Comparison of ENCODE assay signal across 8 cellular contexts in the genomic region with DNA sequence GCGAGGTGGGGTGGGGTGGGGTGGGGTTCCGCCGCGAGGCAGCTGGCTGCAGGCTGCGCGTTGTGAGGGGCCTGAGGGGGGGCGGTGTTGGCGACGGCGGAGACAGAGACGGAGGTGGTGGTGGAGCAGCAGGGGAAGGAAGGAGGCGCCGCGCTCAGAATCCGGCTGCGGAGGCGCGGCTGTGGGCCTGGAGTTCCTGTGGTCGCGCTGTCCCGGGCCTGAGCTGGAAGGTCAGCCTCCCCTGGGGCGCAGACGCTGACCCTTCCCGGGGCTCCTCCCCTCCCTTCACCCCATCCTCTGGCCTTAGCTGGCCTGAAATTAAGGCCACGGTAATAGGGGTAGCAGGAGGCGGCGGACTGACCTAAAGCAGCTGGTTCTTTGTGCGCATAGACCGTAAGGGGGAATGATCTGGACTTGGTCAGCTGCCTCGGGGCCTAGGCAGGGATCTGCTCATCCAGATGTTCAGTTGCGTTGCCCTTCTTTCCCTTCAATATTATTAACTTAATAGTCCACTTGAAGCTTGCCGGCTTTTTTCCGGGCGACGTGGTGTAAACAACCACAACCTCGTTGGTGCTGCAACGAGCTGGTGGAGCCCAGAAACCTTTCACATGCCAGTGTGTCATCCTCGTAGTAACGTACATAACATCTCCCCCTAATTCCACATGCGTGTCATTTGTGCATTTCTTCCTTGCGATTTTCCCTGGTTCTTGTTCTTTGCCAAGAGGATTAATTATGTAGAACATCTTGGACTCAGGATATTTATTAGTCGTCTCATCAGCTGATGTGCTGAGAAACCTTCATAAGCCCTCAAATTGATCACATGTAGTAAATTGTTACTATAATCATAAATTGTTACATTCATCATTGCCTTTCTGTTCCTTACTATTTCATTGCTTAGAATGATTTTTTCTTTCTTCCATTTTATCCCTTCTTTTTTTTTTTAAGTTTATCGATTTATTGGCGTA. TPM values are rescaled to one million over a fixed set of nuclear protein-coding genes. Genes with fewer than 3 reads are reported as not detected.
A peak's percentile ranks its signal among the peaks of the same experiment; 100 is the strongest.
DNase-seq lines count a peak whose midpoint lies in the region; FAIRE-seq and TF ChIP-seq lines count a peak whose summit lies in the region.

No MANE protein-coding gene starts in this region.

- 0 out of 2 replicates have a peak, but pooled peaks cover 5% of the 10 kb centered on the region for H3K36me3 ChIP-seq in HAP-1 (replicated peaks)
- H3K36me3 ChIP-seq in Loucy (ENCODE audit: insufficient read depth, low read length) = no peaks in the 10 kb centered on the region
- no peaks in the 10 kb centered on the region for H3K36me3 ChIP-seq in bronchial epithelial cell (ENCODE audit: control insufficient read depth, insufficient read depth, low read length)
- peaks cover 10% of the 10 kb centered on the region for H3K36me3 ChIP-seq in skeletal muscle satellite cell (ENCODE audit: insufficient read depth, low read length)

- H3K4me1 ChIP-seq in HAP-1 = peaks cover 25% of the 10 kb centered on the region
- H3K4me1 ChIP-seq in Loucy (ENCODE audit: insufficient read depth, low read length, poor library complexity, severe bottlenecking) = peaks cover 55% of the 10 kb centered on the region
- peaks cover 23% of the 10 kb centered on the region for H3K4me1 ChIP-seq in skeletal muscle satellite cell (ENCODE audit: control insufficient read depth, insufficient read depth, low read length)

- no peaks in the 10 kb centered on the region for H3K27me3 ChIP-seq in HAP-1 (ENCODE audit: low read depth)
- H3K27me3 ChIP-seq in Loucy (ENCODE audit: insufficient read depth, low read length, poor library complexity, severe bottlenecking) = no peaks in the 10 kb centered on the region
- H3K27me3 ChIP-seq in bronchial epithelial cell (ENCODE audit: control insufficient read depth, insufficient read depth, low read length) = peaks cover 1% of the 10 kb centered on the region
- H3K27me3 ChIP-seq in skeletal muscle satellite cell (ENCODE audit: control insufficient read depth, insufficient read depth, low read length) = no peaks in the 10 kb centered on the region

- no peaks in the 10 kb centered on the region for H3K9me3 ChIP-seq in HAP-1
- H3K9me3 ChIP-seq in Loucy (ENCODE audit: insufficient read depth, low read depth, low read length) = no peaks in the 10 kb centered on the region
- H3K9me3 ChIP-seq in skeletal muscle satellite cell (replicated peaks; ENCODE audit: low read length) = no peaks in the 10 kb centered on the region

- H3K9ac ChIP-seq in Loucy (ENCODE audit: low read depth, low read length, poor library complexity, severe bottlenecking) = peak overlapping the region; percentile 86
- peak overlapping the region; percentile 96 for H3K9ac ChIP-seq in skeletal muscle satellite cell (ENCODE audit: low read depth, low read length)

- H3K9me2 ChIP-seq in Loucy (replicated peaks; ENCODE audit: low read depth, low read length) = no peaks in the 10 kb centered on the region

- H3K4me3 ChIP-seq in HAP-1 (peak overlapping the region; percentile 74), Loucy (ENCODE audit: low read length, poor library complexity, severe bottlenecking) (peak overlapping the region; percentile 95), bronchial epithelial cell (ENCODE audit: low read depth, low read length) (peak overlapping the region; percentile 98), skeletal muscle satellite cell (ENCODE audit: low read length) (peak overlapping the region; percentile 92)

- DNase-seq in GM04504 (ENCODE audit: low read depth) (peak; percentile 16), HAP-1 (ENCODE audit: low spot score in 2 of 2) (peak in 1 of 2 experiments; percentile 20), T-helper 9 cell (peak; percentile 13), bronchial epithelial cell (ENCODE audit: low read depth) (peak; percentile 48), iPS-NIHi11 (ENCODE audit: low spot score) (peak; percentile 76), OCI-M2 (lab: John Stamatoyannopoulos, UW; ENCODE audit: unreplicated experiment) (no peak)

- H3K79me2 ChIP-seq in Loucy (ENCODE audit: insufficient read depth, low read length) = peaks cover 53% of the 10 kb centered on the region

- TF ChIP-seq CTCF in Loucy (conservative IDR thresholded peaks at IDR 0.05; ENCODE audit: low read length) (no peak), bronchial epithelial cell (IDR thresholded peaks at IDR 0.05; ENCODE audit: insufficient read depth, low read length, severe bottlenecking) (no peak)

- no peak for FAIRE-seq in bronchial epithelial cell (lab: Jason Lieb, UNC)

- H2AFZ ChIP-seq in Loucy (ENCODE audit: low read length) = peak overlapping the region; percentile 100

- H3F3A ChIP-seq in Loucy (ENCODE audit: low read depth) = peaks cover 5% of the 10 kb centered on the region; the same call in 1 of the 2 replicates

- H4K20me1 ChIP-seq in Loucy (ENCODE audit: insufficient read depth, low read length, poor library complexity, severe bottlenecking) = peaks cover 53% of the 10 kb centered on the region

- in situ Hi-C loops in HAP-1 (cut with MboI; ENCODE audit: low sequenced_read_pairs) = no loop called here

- H3K4me2 ChIP-seq in Loucy (ENCODE audit: low read depth, low read length, poor library complexity, severe bottlenecking) (peak overlapping the region; percentile 98), skeletal muscle satellite cell (ENCODE audit: low read length) (peak overlapping the region; percentile 80)

RNA-seq across cellular contexts. Expression of gene SEC62, which starts 0.6 kb away (rescaled TPM):
- total RNA-seq in bronchial epithelial cell = 27.1 and 39.2 TPM in 2 replicates
- 22.9 and 24.1 TPM in 2 replicates for total RNA-seq in skeletal muscle satellite cell (2012; rRNA removed)

RNA-seq across cellular contexts. Expression of gene SAMD7, which starts 55.9 kb away (rescaled TPM):
- not detected in 2 replicates for total RNA-seq in bronchial epithelial cell
- not detected in 2 replicates for total RNA-seq in skeletal muscle satellite cell (2012; rRNA removed)
